22 cellular contexts compared by ENCODE assay signal in the genomic region with DNA sequence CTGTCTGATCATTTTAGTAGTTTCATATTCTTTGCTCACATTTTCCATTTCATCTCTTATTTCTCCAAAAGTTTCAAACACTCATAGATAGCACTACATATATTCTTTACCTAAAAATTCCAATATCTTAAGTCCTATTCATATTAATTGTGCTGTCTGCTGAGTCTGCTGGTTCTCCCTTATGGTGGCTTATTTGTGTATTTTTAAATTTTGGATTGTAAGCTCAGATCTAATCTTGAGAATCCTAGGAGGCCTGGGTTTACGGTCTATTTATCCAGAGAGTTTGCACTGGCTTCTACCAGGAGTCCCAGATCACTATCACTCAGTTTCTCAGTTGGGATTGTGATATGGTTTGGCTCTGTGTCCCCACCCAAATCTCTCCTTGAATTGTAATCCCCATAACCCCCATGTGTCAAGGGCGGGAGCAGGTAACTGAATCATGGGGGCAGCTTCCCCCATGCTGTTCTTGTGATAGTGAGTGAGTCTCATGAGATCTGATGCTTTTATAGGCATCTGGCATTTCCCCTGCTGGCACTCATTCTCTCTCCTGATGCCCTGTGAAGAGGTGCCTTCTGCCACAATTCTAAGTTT.
"Had no signal": no experiment of that assay in that cellular context is flagged by ENCODE, and none has a peak within 500 bp of the region (broad histone marks: within the 10 kb centered on the region; RNA-seq: fewer than 3 reads in every experiment).

No MANE protein-coding gene starts in this region.

- DNase-seq: cortex of kidney; effector memory CD8-positive, alpha-beta T cell; esophagus squamous epithelium; foreskin fibroblast; kidney; left cardiac atrium; left ventricle myocardium inferior; lower lobe of right lung; midbrain; occipital lobe; small intestine; stimulated activated CD4-positive, alpha-beta T cell treated with anti-CD3 and anti-CD28 coated beads, Interleukin-12 subunit alpha, Interleukin-12 subunit beta, amount 100 ng/mL, for 4 hours; stimulated activated naive CD4-positive, alpha-beta T cell treated with Interleukin-2 at 50 U/mL for 16 hours; thyroid gland; upper lobe of right lung had no signal

- H3K4me1 ChIP-seq: left ventricle myocardium inferior, parathyroid adenoma, right atrium auricular region, thyroid gland had no signal

- H3K27ac ChIP-seq: epithelial cell of prostate, esophagus squamous epithelium, left ventricle myocardium inferior, lower lobe of right lung, neural progenitor cell, parathyroid adenoma, right atrium auricular region, thyroid gland, upper lobe of right lung, vagina had no signal

- H3K36me3 ChIP-seq: esophagus squamous epithelium, left ventricle myocardium inferior, lower lobe of right lung, neural progenitor cell, right atrium auricular region, thyroid gland, upper lobe of right lung, vagina had no signal

- H3K9me3 ChIP-seq: esophagus squamous epithelium, lower lobe of right lung, thyroid gland, upper lobe of right lung, vagina had no signal

- H3K27me3 Mint-ChIP-seq: memory B cell had no signal

- H3K36me3 Mint-ChIP-seq: natural killer cell treated with Interleukin-12 subunit alpha and Interleukin-12 subunit beta and Interleukin-15 and Interleukin-18, amount 100 ng/mL, for 72 hours had no signal

- H3K9me3 Mint-ChIP-seq: natural killer cell treated with Interleukin-12 subunit alpha and Interleukin-12 subunit beta and Interleukin-15 and Interleukin-18, amount 100 ng/mL, for 72 hours had no signal

- H3K27ac Mint-ChIP-seq: effector memory CD8-positive, alpha-beta T cell; natural killer cell treated with Interleukin-12 subunit alpha and Interleukin-12 subunit beta and Interleukin-15 and Interleukin-18, amount 100 ng/mL, for 72 hours; neural progenitor cell had no signal

- H3K4me3 Mint-ChIP-seq: effector memory CD8-positive, alpha-beta T cell; natural killer cell treated with Interleukin-12 subunit alpha and Interleukin-12 subunit beta and Interleukin-15 and Interleukin-18, amount 100 ng/mL, for 72 hours; neural progenitor cell had no signal

- ATAC-seq: effector memory CD8-positive, alpha-beta T cell; left cardiac atrium; lower lobe of right lung; natural killer cell treated with Interleukin-12 subunit alpha and Interleukin-12 subunit beta and Interleukin-15 and Interleukin-18, amount 100 ng/mL, for 72 hours had no signal

- H3K4me3 ChIP-seq: esophagus squamous epithelium, left ventricle myocardium inferior, lower lobe of right lung, neural progenitor cell, right atrium auricular region, thyroid gland, upper lobe of right lung, vagina had no signal

- H3K27me3 ChIP-seq: esophagus squamous epithelium, neural progenitor cell, right atrium auricular region, thyroid gland, upper lobe of right lung, vagina had no signal
